In the genomic region with DNA sequence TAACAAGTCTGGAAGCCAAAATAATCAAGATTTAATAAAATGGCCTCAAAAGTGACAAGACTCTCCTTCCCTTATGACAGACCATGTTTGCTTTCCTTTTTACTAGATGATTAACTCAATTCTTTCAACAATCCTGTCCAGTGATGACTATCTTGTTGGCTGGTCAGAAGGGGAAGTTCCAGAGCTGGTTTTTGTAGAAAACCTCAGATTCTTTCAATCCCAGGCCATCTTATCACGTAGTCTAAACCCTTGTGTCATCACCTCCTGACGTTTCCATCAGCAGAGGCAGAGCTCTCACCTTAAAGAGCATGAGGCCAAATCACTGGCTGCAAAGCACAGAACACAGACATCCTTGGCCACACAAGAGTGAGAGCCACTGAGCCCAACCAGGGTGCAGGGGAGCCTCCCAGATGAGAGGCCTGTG, we compare ENCODE assay signal across 1 cellular context.
TF ChIP-seq lines count a peak whose summit lies in the region.

No MANE protein-coding gene starts in this region.

TF ChIP-seq in GM12878, 131 proteins besides CTCF, POLR2A, EP300 and RAD21 (continued from another document):
- TF ChIP-seq, protein P1, sequence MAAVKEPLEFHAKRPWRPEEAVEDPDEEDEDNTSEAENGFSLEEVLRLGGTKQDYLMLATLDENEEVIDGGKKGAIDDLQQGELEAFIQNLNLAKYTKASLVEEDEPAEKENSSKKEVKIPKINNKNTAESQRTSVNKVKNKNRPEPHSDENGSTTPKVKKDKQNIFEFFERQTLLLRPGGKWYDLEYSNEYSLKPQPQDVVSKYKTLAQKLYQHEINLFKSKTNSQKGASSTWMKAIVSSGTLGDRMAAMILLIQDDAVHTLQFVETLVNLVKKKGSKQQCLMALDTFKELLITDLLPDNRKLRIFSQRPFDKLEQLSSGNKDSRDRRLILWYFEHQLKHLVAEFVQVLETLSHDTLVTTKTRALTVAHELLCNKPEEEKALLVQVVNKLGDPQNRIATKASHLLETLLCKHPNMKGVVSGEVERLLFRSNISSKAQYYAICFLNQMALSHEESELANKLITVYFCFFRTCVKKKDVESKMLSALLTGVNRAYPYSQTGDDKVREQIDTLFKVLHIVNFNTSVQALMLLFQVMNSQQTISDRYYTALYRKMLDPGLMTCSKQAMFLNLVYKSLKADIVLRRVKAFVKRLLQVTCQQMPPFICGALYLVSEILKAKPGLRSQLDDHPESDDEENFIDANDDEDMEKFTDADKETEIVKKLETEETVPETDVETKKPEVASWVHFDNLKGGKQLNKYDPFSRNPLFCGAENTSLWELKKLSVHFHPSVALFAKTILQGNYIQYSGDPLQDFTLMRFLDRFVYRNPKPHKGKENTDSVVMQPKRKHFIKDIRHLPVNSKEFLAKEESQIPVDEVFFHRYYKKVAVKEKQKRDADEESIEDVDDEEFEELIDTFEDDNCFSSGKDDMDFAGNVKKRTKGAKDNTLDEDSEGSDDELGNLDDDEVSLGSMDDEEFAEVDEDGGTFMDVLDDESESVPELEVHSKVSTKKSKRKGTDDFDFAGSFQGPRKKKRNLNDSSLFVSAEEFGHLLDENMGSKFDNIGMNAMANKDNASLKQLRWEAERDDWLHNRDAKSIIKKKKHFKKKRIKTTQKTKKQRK (IDR thresholded peaks at IDR 0.05; ENCODE audit: low read depth, low read length) = no peak
- TF ChIP-seq CREM (IDR thresholded peaks at IDR 0.05; ENCODE audit: low read depth) (peak; percentile 78; the same call in 1 of the 2 replicates), CHD2 (IDR thresholded peaks at IDR 0.05; ENCODE audit: borderline replicate concordance, low read depth, low read length) (no peak), IKZF2 (IDR thresholded peaks at IDR 0.05) (peak in 1 of 2 experiments; percentile 44; a peak in 2 of 4 replicates), CBX3 (IDR thresholded peaks at IDR 0.05; ENCODE audit: borderline replicate concordance, low read depth) (no peak), WRNIP1 (IDR thresholded peaks at IDR 0.05; ENCODE audit: borderline replicate concordance, low read depth, low read length) (no peak), SIX5 (IDR thresholded peaks at IDR 0.05; ENCODE audit: low read depth, low read length, severe bottlenecking) (no peak), MYB (IDR thresholded peaks at IDR 0.05; ENCODE audit: borderline replicate concordance, low read depth, low read length) (no peak), NR2C2 (IDR thresholded peaks at IDR 0.05; ENCODE audit: borderline replicate concordance, control insufficient read depth, insufficient read length, low read depth) (no peak), POU2F2 (IDR thresholded peaks at IDR 0.05; ENCODE audit: borderline replicate concordance, low read depth, low read length) (no peak), TBL1XR1 (IDR thresholded peaks at IDR 0.05; ENCODE audit: low read depth, low read length) (no peak), KDM1A (IDR thresholded peaks at IDR 0.05; ENCODE audit: borderline replicate concordance) (no peak), CHD1 (IDR thresholded peaks at IDR 0.05; ENCODE audit: low read depth, low read length) (no peak), RUNX3 (IDR thresholded peaks at IDR 0.05; ENCODE audit: low read length) (peak; percentile 69; the same call in 1 of the 2 replicates), SREBF2 (IDR thresholded peaks at IDR 0.05; ENCODE audit: low read length) (no peak), PAX5 (IDR thresholded peaks at IDR 0.05; ENCODE audit: borderline replicate concordance, low read depth, low read length) (no peak), PML (IDR thresholded peaks at IDR 0.05; ENCODE audit: low read length) (no peak), JUNB (IDR thresholded peaks at IDR 0.05) (peak; percentile 55), BHLHE40 (IDR thresholded peaks at IDR 0.05; ENCODE audit: borderline replicate concordance in 1 of 2, low read depth in 2 of 2, low read length in 1 of 2) (0 out of 4 replicates have a peak, but pooled peaks of 1 of the 2 experiments have one; percentile 12), NR2C1 (IDR thresholded peaks at IDR 0.05) (no peak), DPF2 (IDR thresholded peaks at IDR 0.05) (no peak), YY1 (IDR thresholded peaks at IDR 0.05; ENCODE audit: low read depth, low read length) (no peak), ZNF274 (IDR thresholded peaks at IDR 0.05; ENCODE audit: insufficient read depth, insufficient read length) (no peak), SUZ12 (IDR thresholded peaks at IDR 0.05; ENCODE audit: unreplicated experiment) (no peak)
- TF ChIP-seq, protein P2, sequence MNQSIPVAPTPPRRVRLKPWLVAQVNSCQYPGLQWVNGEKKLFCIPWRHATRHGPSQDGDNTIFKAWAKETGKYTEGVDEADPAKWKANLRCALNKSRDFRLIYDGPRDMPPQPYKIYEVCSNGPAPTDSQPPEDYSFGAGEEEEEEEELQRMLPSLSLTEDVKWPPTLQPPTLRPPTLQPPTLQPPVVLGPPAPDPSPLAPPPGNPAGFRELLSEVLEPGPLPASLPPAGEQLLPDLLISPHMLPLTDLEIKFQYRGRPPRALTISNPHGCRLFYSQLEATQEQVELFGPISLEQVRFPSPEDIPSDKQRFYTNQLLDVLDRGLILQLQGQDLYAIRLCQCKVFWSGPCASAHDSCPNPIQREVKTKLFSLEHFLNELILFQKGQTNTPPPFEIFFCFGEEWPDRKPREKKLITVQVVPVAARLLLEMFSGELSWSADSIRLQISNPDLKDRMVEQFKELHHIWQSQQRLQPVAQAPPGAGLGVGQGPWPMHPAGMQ (IDR thresholded peaks at IDR 0.05; ENCODE audit: borderline replicate concordance) = no peak
- TF ChIP-seq, protein P3, sequence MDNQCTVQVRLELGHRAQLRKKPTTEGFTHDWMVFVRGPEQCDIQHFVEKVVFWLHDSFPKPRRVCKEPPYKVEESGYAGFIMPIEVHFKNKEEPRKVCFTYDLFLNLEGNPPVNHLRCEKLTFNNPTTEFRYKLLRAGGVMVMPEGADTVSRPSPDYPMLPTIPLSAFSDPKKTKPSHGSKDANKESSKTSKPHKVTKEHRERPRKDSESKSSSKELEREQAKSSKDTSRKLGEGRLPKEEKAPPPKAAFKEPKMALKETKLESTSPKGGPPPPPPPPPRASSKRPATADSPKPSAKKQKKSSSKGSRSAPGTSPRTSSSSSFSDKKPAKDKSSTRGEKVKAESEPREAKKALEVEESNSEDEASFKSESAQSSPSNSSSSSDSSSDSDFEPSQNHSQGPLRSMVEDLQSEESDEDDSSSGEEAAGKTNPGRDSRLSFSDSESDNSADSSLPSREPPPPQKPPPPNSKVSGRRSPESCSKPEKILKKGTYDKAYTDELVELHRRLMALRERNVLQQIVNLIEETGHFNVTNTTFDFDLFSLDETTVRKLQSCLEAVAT (IDR thresholded peaks at IDR 0.05) = no peak
- TF ChIP-seq, protein P4, sequence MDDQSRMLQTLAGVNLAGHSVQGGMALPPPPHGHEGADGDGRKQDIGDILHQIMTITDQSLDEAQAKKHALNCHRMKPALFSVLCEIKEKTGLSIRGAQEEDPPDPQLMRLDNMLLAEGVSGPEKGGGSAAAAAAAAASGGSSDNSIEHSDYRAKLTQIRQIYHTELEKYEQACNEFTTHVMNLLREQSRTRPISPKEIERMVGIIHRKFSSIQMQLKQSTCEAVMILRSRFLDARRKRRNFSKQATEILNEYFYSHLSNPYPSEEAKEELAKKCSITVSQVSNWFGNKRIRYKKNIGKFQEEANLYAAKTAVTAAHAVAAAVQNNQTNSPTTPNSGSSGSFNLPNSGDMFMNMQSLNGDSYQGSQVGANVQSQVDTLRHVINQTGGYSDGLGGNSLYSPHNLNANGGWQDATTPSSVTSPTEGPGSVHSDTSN (IDR thresholded peaks at IDR 0.05; ENCODE audit: insufficient replicate concordance, low read depth, low read length) = no peak
- TF ChIP-seq, protein P5, sequence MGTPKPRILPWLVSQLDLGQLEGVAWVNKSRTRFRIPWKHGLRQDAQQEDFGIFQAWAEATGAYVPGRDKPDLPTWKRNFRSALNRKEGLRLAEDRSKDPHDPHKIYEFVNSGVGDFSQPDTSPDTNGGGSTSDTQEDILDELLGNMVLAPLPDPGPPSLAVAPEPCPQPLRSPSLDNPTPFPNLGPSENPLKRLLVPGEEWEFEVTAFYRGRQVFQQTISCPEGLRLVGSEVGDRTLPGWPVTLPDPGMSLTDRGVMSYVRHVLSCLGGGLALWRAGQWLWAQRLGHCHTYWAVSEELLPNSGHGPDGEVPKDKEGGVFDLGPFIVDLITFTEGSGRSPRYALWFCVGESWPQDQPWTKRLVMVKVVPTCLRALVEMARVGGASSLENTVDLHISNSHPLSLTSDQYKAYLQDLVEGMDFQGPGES (IDR thresholded peaks at IDR 0.05) = no peak
